8 cellular contexts compared by ENCODE assay signal in the genomic region with DNA sequence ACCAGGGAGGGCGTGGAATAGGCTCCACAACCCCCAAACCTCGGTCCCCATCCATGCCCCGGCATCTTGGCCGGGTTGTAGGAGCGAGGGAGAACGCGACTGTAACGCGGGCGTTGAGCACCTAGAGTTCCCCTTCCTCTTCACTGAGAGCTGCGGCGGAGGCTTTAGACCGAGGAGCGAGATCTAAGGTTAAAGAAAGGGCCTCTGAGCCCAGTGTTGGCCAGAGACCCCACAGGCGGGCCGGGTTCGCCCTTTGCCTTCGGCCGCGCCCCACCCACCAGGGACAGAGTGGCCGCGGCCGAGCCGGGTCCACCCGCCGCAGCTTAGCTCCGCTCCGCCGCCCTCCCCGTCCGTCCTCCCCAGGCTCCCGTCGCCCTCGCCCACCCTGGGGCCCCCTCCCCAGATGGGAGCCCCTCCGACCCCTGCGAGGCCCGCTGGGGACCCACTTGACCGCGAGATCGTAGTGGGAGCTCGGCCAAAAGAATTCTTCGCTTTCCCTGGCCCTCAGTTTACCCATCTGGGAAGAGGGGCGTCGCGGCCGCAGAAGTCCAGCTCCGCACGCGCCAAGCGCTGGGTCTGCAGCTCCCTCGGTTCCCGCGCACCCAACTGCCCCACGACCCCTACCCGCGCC. TPM values are rescaled to one million over a fixed set of nuclear protein-coding genes. Genes with fewer than 3 reads are reported as not detected.
DNase-seq lines count a peak whose midpoint lies in the region; ATAC-seq and TF ChIP-seq lines count a peak whose summit lies in the region.

No MANE protein-coding gene starts in this region.

- peaks cover 6% of the 10 kb centered on the region for H3K4me1 Mint-ChIP-seq in T-helper 17 cell

- H3K36me3 ChIP-seq in skeletal muscle tissue (ENCODE audit: control insufficient read depth in 3 of 3, insufficient read depth in 3 of 3, low read length in 3 of 3): no peaks in the 10 kb centered on the region

- DNase-seq in GM13977 (ENCODE audit: low spot score) (peak; percentile 67), T-helper 17 cell (no peak), left ventricle myocardium superior (no peak), foreskin melanocyte (no peak), NCI-H510A treated with DMSO at 0.1 percent for 48 hours (lab: John Stamatoyannopoulos, UW) (no peak)

- ATAC-seq in T-helper 17 cell: no peak
- ATAC-seq in left ventricle myocardium superior: peak; percentile 55
- no peak for ATAC-seq in HG02571 (IDR thresholded peaks at IDR 0.05; ENCODE audit: unreplicated experiment)
- ATAC-seq in HG03139 (IDR thresholded peaks at IDR 0.05; ENCODE audit: unreplicated experiment): no peak

- peaks cover 0 to 10% (median 0%) of the 10 kb centered on the region in 3 donors for H3K4me1 ChIP-seq in skeletal muscle tissue (ENCODE audit: control insufficient read depth in 3 of 3, insufficient read depth in 3 of 3, low read length in 3 of 3)

- H3K27ac ChIP-seq in skeletal muscle tissue (ENCODE audit: low read depth, low read length): no peak overlapping the region

- intact Hi-C loops in left ventricle myocardium superior (cut with micrococcal nuclease): no loop called here

- in situ Hi-C loops in GM13977 (cut with MboI; ENCODE audit: low pct_unique_long_range_greater_than_20kb, low sequenced_read_pairs, unreplicated experiment): no loop called here

- peak overlapping the region in 2 of 3 donors; percentile 26 to 35 for H3K4me3 ChIP-seq in skeletal muscle tissue (ENCODE audit: low read length in 3 of 3)

- TF ChIP-seq CTCF in GM13977 (IDR thresholded peaks at IDR 0.05; ENCODE audit: extremely low read depth, insufficient read depth, missing control alignments): no peak

- no peak overlapping the region for H3K27ac Mint-ChIP-seq in T-helper 17 cell

- peaks cover 28% of the 10 kb centered on the region for H3K27me3 Mint-ChIP-seq in T-helper 17 cell

- peak overlapping the region; percentile 90 for H3K4me3 Mint-ChIP-seq in T-helper 17 cell

- H3K36me3 Mint-ChIP-seq in T-helper 17 cell (ENCODE audit: low read depth): peaks cover 9% of the 10 kb centered on the region

- H3K9ac ChIP-seq in skeletal muscle tissue (ENCODE audit: low read depth in 1 of 3, low read length in 3 of 3): peak overlapping the region in 1 of 3 donors; percentile 16

- peaks cover 16 to 34% (median 21%) of the 10 kb centered on the region in 3 donors for H3K27me3 ChIP-seq in skeletal muscle tissue (ENCODE audit: control insufficient read depth in 3 of 3, insufficient read depth in 3 of 3, low read length in 3 of 3)

- no peaks in the 10 kb centered on the region for H3K9me3 ChIP-seq in T-helper 17 cell (ENCODE audit: control insufficient read depth, low read length, poor library complexity, severe bottlenecking)
- peaks cover 0 to 6% (median 0%) of the 10 kb centered on the region in 3 donors for H3K9me3 ChIP-seq in skeletal muscle tissue (ENCODE audit: control insufficient read depth in 3 of 3, low read length in 3 of 3)

RNA-seq across cellular contexts. Expression of gene ANPEP, which starts 0.4 kb away (rescaled TPM):
- total RNA-seq in T-helper 17 cell (1 to 10 TPM; 3.4 to 8.9 TPM), left ventricle myocardium superior (7.7 TPM), skeletal muscle tissue (7.3 TPM)

RNA-seq across cellular contexts. Expression of gene MESP2, which starts 38.1 kb away (rescaled TPM):
- total RNA-seq in T-helper 17 cell: not detected
- total RNA-seq in left ventricle myocardium superior: 0.20 TPM
- not detected for total RNA-seq in skeletal muscle tissue
